Comparison of ENCODE assay signal across 8 cellular contexts in genomic region chr16:87497023-87497766, GRCh38. TPM values are rescaled to one million over a fixed set of nuclear protein-coding genes. Genes with fewer than 3 reads are reported as not detected.
DNase-seq lines count a peak whose midpoint lies in the region; ATAC-seq, FAIRE-seq and TF ChIP-seq lines count a peak whose summit lies in the region.
"Not testable (repeated sequence)": the region's sequence is repeated elsewhere in the genome, so short reads cannot be mapped to it uniquely, and the experiment has no call there.

No MANE protein-coding gene starts in this region.

- DNase-seq in hepatocyte (ENCODE audit: low spot score) = peak; percentile 41
- DNase-seq in HepG2 (ENCODE audit: low spot score); stimulated activated effector memory CD8-positive, alpha-beta T cell treated with anti-CD3 and anti-CD28 coated beads, Interleukin-12 subunit alpha, Interleukin-12 subunit beta, amount 100 ng/mL, for 72 hours (ENCODE audit: low spot score in 2 of 2): not testable (repeated sequence)
- DNase-seq in posterior vena cava (ENCODE audit: low spot score) = peak; percentile 20

- ATAC-seq in HepG2 = peak; percentile 55
- ATAC-seq in stimulated activated effector memory CD8-positive, alpha-beta T cell treated with anti-CD3 and anti-CD28 coated beads, Interleukin-12 subunit alpha, Interleukin-12 subunit beta, amount 100 ng/mL, for 72 hours = not testable (repeated sequence)

- H3K27me3 Mint-ChIP-seq in activated naive CD4-positive, alpha-beta T cell treated with anti-CD3 and anti-CD28 coated beads, Interleukin-2, amount 50 U/mL, for 24 hours = not testable (repeated sequence)

- POLR2A ChIA-PET in HepG2 (lab: Yijun Ruan, JAX) = interaction anchor here (1.0 to 2.2 kb wide), 4 partner anchors 10 to 113 kb away, joined by 4 to 12 read pairs (median 6); partner anchors contain the start of gene FBXO31

- not testable (repeated sequence) for H3K36me3 ChIP-seq in BLaER1; OCI-LY3 (replicated peaks; ENCODE audit: low read depth, low read length); hepatocyte (replicated peaks; ENCODE audit: insufficient read depth, low read depth); HepG2 (replicated peaks in 1 of 2; ENCODE audit: control insufficient read depth in 1 of 2, insufficient read depth in 2 of 2, low read length in 2 of 2); mucosa of rectum (ENCODE audit: control insufficient read depth in 2 of 2, insufficient read depth in 2 of 2, low read length in 2 of 2)

- H3K9me3 ChIP-seq in BLaER1; OCI-LY3 (ENCODE audit: insufficient read depth, low read length); hepatocyte (ENCODE audit: low read depth); HepG2 (ENCODE audit: low read length); mucosa of rectum (ENCODE audit: control insufficient read depth in 2 of 2, low read length in 2 of 2): not testable (repeated sequence)

- H2AFZ ChIP-seq in OCI-LY3 (ENCODE audit: low read depth, low read length); hepatocyte; HepG2 (ENCODE audit: low read length): not testable (repeated sequence)

- TF ChIP-seq POLR2A in HepG2 (IDR thresholded peaks at IDR 0.05; ENCODE audit: insufficient read depth in 1 of 2, low read depth in 2 of 2, low read length in 2 of 2) = not testable (repeated sequence)

- H3K27me3 ChIP-seq in BLaER1; hepatocyte; HepG2 (ENCODE audit: control insufficient read depth in 1 of 2, insufficient read depth in 2 of 2, low read length in 2 of 2); mucosa of rectum (ENCODE audit: control insufficient read depth in 2 of 2, insufficient read depth in 2 of 2, low read length in 2 of 2): not testable (repeated sequence)
- H3K27me3 ChIP-seq in OCI-LY3 (ENCODE audit: low read depth, low read length) = peaks cover 41% of the 10 kb centered on the region

- H3K4me3 ChIP-seq in BLaER1, hepatocyte: not testable (repeated sequence)
- peak overlapping the region; percentile 66; the same call in 1 of the 2 replicates for H3K4me3 ChIP-seq in OCI-LY3 (ENCODE audit: low read length)
- peak overlapping the region; percentile 3 to 60 (median 24); a peak in 3 of 6 replicates for H3K4me3 ChIP-seq in HepG2 (replicated peaks in 1 of 3; ENCODE audit: insufficient read depth in 1 of 3, low read depth in 2 of 3, low read length in 3 of 3)
- peak overlapping the region; percentile 36 to 37 for H3K4me3 ChIP-seq in mucosa of rectum (ENCODE audit: low read length in 2 of 2)

- not testable (repeated sequence) for H3K27ac ChIP-seq in BLaER1
- H3K27ac ChIP-seq in OCI-LY3 (ENCODE audit: low read length) = peak overlapping the region; percentile 47; the same call in 1 of the 2 replicates
- peak overlapping the region; percentile 76 for H3K27ac ChIP-seq in hepatocyte
- peak overlapping the region; percentile 47 for H3K27ac ChIP-seq in HepG2 (ENCODE audit: extremely low read length, insufficient read depth, low read length)
- peak overlapping the region; percentile 62 to 77 for H3K27ac ChIP-seq in mucosa of rectum (ENCODE audit: low read depth in 2 of 2, low read length in 2 of 2)

- BruUV-seq in HepG2 (replicated peaks; lab: Mats Ljungman, UMichigan) = not testable (repeated sequence)

- H3K4me1 Mint-ChIP-seq in activated naive CD4-positive, alpha-beta T cell treated with anti-CD3 and anti-CD28 coated beads, Interleukin-2, amount 50 U/mL, for 24 hours = peaks cover 23% of the 10 kb centered on the region
- H3K4me1 Mint-ChIP-seq in stimulated activated effector memory CD8-positive, alpha-beta T cell treated with anti-CD3 and anti-CD28 coated beads, Interleukin-12 subunit alpha, Interleukin-12 subunit beta, amount 100 ng/mL, for 72 hours = peaks cover 46% of the 10 kb centered on the region

- TF ChIP-seq EP300 in HepG2 (IDR thresholded peaks at IDR 0.05; ENCODE audit: low read depth in 2 of 2, low read length in 2 of 2) = 0 out of 4 replicates have a peak, but pooled peaks of 1 of the 2 experiments have one; percentile 21
- TF ChIP-seq EP300 in HepG2 (CRISPR knock-in tag; IDR thresholded peaks at IDR 0.05; ENCODE audit: borderline replicate concordance) = not testable (repeated sequence)

- in situ Hi-C loops in HepG2 (cut with HindIII; ENCODE audit: extremely low pct_ligation_motif_present, low pct_unique_long_range_greater_than_20kb) = not testable (repeated sequence)

- peak overlapping the region; percentile 55 for H3K27ac Mint-ChIP-seq in activated naive CD4-positive, alpha-beta T cell treated with anti-CD3 and anti-CD28 coated beads, Interleukin-2, amount 50 U/mL, for 24 hours
- not testable (repeated sequence) for H3K27ac Mint-ChIP-seq in stimulated activated effector memory CD8-positive, alpha-beta T cell treated with anti-CD3 and anti-CD28 coated beads, Interleukin-12 subunit alpha, Interleukin-12 subunit beta, amount 100 ng/mL, for 72 hours

- H3K9ac ChIP-seq in BLaER1; OCI-LY3 (ENCODE audit: low read length): not testable (repeated sequence)
- H3K9ac ChIP-seq in HepG2 (ENCODE audit: insufficient read depth, low read depth, low read length) (peak overlapping the region; percentile 27; the same call in 1 of the 2 replicates), mucosa of rectum (ENCODE audit: low read depth in 1 of 2, low read length in 2 of 2) (peak overlapping the region in 1 of 2 donors; percentile 37)

- peak; percentile 92 for FAIRE-seq in HepG2 (lab: Jason Lieb, UNC)

- TF ChIP-seq CTCF in OCI-LY3 (IDR thresholded peaks at IDR 0.05; ENCODE audit: low read depth, low read length); hepatocyte (IDR thresholded peaks at IDR 0.05; ENCODE audit: poor library complexity); HepG2 (CRISPR knock-in tag; IDR thresholded peaks at IDR 0.05): not testable (repeated sequence)

- peaks cover 15% of the 10 kb centered on the region; the same call in 1 of the 2 replicates for H4K20me1 ChIP-seq in BLaER1
- not testable (repeated sequence) for H4K20me1 ChIP-seq in OCI-LY3 (ENCODE audit: insufficient read depth, low read length); hepatocyte (ENCODE audit: insufficient read depth, poor library complexity, severe bottlenecking); HepG2 (ENCODE audit: insufficient read depth, low read length)

- CTCF ChIA-PET in HepG2 (lab: Yijun Ruan, JAX; ENCODE audit: low intra/inter-chr PET ratio, low total read pairs) = not testable (repeated sequence)

- H3K4me2 ChIP-seq in BLaER1 (peak overlapping the region; percentile 91), OCI-LY3 (ENCODE audit: low read length) (peak overlapping the region; percentile 92), HepG2 (ENCODE audit: low read depth, low read length) (peak overlapping the region; percentile 87)
- not testable (repeated sequence) for H3K4me2 ChIP-seq in hepatocyte

- H3K4me3 Mint-ChIP-seq in activated naive CD4-positive, alpha-beta T cell treated with anti-CD3 and anti-CD28 coated beads, Interleukin-2, amount 50 U/mL, for 24 hours = not testable (repeated sequence)
- H3K4me3 Mint-ChIP-seq in stimulated activated effector memory CD8-positive, alpha-beta T cell treated with anti-CD3 and anti-CD28 coated beads, Interleukin-12 subunit alpha, Interleukin-12 subunit beta, amount 100 ng/mL, for 72 hours = peak overlapping the region; percentile 40

- H3K79me2 ChIP-seq in OCI-LY3 (ENCODE audit: low read length); hepatocyte; HepG2 (ENCODE audit: insufficient read depth, low read length): not testable (repeated sequence)

- not testable (repeated sequence) for H3K36me3 Mint-ChIP-seq in activated naive CD4-positive, alpha-beta T cell treated with anti-CD3 and anti-CD28 coated beads, Interleukin-2, amount 50 U/mL, for 24 hours; stimulated activated effector memory CD8-positive, alpha-beta T cell treated with anti-CD3 and anti-CD28 coated beads, Interleukin-12 subunit alpha, Interleukin-12 subunit beta, amount 100 ng/mL, for 72 hours

- WGBS in hepatocyte (ENCODE audit: low lambda C conversion rate, missing lambda C conversion rate) = 79% methylated on average over 18 of the region's 18 CpGs
- WGBS in HepG2 (ENCODE audit: low lambda C conversion rate) = 10% methylated on average over 16 of the region's 18 CpGs

- H3K9me2 ChIP-seq in hepatocyte (replicated peaks; ENCODE audit: insufficient read depth) = not testable (repeated sequence)

- intact Hi-C loops in HepG2 (cut with micrococcal nuclease; ENCODE audit: unreplicated experiment); posterior vena cava (cut with DNase I): not testable (repeated sequence)

- H3K4me1 ChIP-seq in BLaER1 (peaks cover 52% of the 10 kb centered on the region), OCI-LY3 (ENCODE audit: low read length) (peaks cover 67% of the 10 kb centered on the region), hepatocyte (ENCODE audit: insufficient read depth) (peaks cover 16% of the 10 kb centered on the region), HepG2 (ENCODE audit: insufficient read depth, low read length) (peaks cover 88% of the 10 kb centered on the region), mucosa of rectum (ENCODE audit: control insufficient read depth in 2 of 2, insufficient read depth in 2 of 2, low read length in 2 of 2) (peaks cover 21 to 27% of the 10 kb centered on the region in 2 donors)

- not testable (repeated sequence) for H3K9me3 Mint-ChIP-seq in activated naive CD4-positive, alpha-beta T cell treated with anti-CD3 and anti-CD28 coated beads, Interleukin-2, amount 50 U/mL, for 24 hours; stimulated activated effector memory CD8-positive, alpha-beta T cell treated with anti-CD3 and anti-CD28 coated beads, Interleukin-12 subunit alpha, Interleukin-12 subunit beta, amount 100 ng/mL, for 72 hours

- not testable (repeated sequence) for TF ChIP-seq RAD21 in HepG2 (CRISPR knock-in tag; IDR thresholded peaks at IDR 0.05)

RNA-seq across cellular contexts. Expression of gene ZCCHC14, which starts 4.4 kb away (rescaled TPM):
- total RNA-seq in hepatocyte (12.6 and 14.5 TPM in 2 replicates), HepG2 (2016; rRNA removed; fragmentation: Illumina TruSeq; extraction: Trizol) (12.5 and 20.4 TPM in 2 replicates), posterior vena cava (10 to 100 TPM; 21.7 to 28.8 TPM)
- polyA plus RNA-seq in hepatocyte (4.3 and 5.8 TPM in 2 replicates), HepG2 (2011; rRNA removed) (12.4 and 13.9 TPM in 2 replicates)
- total RNA-seq in HepG2 (2016; cell fraction: cytosol; rRNA removed; fragmentation: Illumina TruSeq; extraction: Trizol; ENCODE audit: low read depth) = 10.4 and 15.8 TPM in 2 replicates
- 11.4 and 19.2 TPM in 2 replicates for total RNA-seq in HepG2 (2016; cell fraction: insoluble cytoplasmic fraction; rRNA removed; fragmentation: Illumina TruSeq; extraction: Trizol)
- total RNA-seq in HepG2 (2016; cell fraction: membrane; rRNA removed; fragmentation: Illumina TruSeq; extraction: Trizol) = 9.4 and 10.4 TPM in 2 replicates
- total RNA-seq in HepG2 (2016; cell fraction: nucleus; rRNA removed; fragmentation: Illumina TruSeq; extraction: Trizol) = 21.7 and 25.2 TPM in 2 replicates
- polyA plus RNA-seq in HepG2 (2011; cell fraction: cytosol; rRNA removed) = 7.2 and 8.1 TPM in 2 replicates
- polyA plus RNA-seq in HepG2 (2011; cell fraction: nucleus; rRNA removed) = 44.4 and 55.9 TPM in 2 replicates
- 24.9 and 25.6 TPM in 2 replicates for polyA plus RNA-seq in HepG2 (2012)
- polyA plus RNA-seq in HepG2 (2016; cell fraction: cytosol; fragmentation: Illumina TruSeq; extraction: Trizol; ENCODE audit: low read depth) = 0.75 and 0.90 TPM in 2 replicates
- polyA plus RNA-seq in HepG2 (2016; cell fraction: insoluble cytoplasmic fraction; fragmentation: Illumina TruSeq; extraction: Trizol; ENCODE audit: low read depth) = 19.5 and 24.4 TPM in 2 replicates
- 3.1 and 3.9 TPM in 2 replicates for polyA plus RNA-seq in HepG2 (2016; cell fraction: membrane; fragmentation: Illumina TruSeq; extraction: Trizol; ENCODE audit: low read depth)
- polyA plus RNA-seq in HepG2 (2016; cell fraction: nucleus; fragmentation: Illumina TruSeq; extraction: Trizol; ENCODE audit: insufficient read depth, low read depth) = 46.5 and 48.4 TPM in 2 replicates
- 16.6 and 28.7 TPM in 2 replicates for polyA minus RNA-seq in HepG2 (2011; rRNA and poly(A)+ RNA removed; ENCODE audit: low replicate concordance)
- 20.6 and 23.9 TPM in 2 replicates for polyA minus RNA-seq in HepG2 (2011; cell fraction: cytosol; rRNA and poly(A)+ RNA removed)
- 24.0 and 26.7 TPM in 2 replicates for polyA minus RNA-seq in HepG2 (2011; cell fraction: nucleus; rRNA and poly(A)+ RNA removed)
